ENCODE assay signal across 31 cellular contexts in the genomic region with DNA sequence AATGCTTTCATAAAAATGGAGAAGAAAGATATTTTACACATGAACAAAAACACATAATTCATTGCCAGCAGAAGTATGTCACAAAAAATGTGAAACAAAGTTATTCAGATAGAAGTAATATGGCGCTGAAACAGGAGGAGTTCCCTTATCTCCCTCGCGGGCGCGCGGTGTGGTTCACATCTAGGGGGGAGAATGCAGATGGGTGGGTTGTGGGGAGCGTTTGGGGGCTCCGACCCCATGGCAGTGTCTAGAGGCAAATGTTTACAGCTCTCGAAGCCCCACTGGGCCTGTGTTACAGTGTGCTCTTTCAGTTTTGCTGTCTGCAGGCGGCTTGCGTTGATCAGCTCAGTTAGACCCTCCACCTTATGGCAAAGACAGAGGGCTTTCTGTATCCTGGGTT. TPM values are rescaled to one million over a fixed set of nuclear protein-coding genes. Genes with fewer than 3 reads are reported as not detected.
"Had no signal": no experiment of that assay in that cellular context is flagged by ENCODE, and none has a peak within 500 bp of the region (broad histone marks: within the 10 kb centered on the region; RNA-seq: fewer than 3 reads in every experiment).

No MANE protein-coding gene starts in this region.

- H3K4me3 Mint-ChIP-seq: dendritic cell treated with granulocyte-macrophage colony-stimulating factor and Interleukin-4, amounts not matched to agents 40 ng/mL and 50 ng/mL, for 4 days; effector memory CD8-positive, alpha-beta T cell; endodermal cell; mesothelial cell of epicardium had no signal

- H3K4me1 ChIP-seq: colonic mucosa, esophagus squamous epithelium, gastrocnemius medialis, heart right ventricle, left lung, lower lobe of right lung had no signal

- DNase-seq: colonic mucosa; cortex of kidney; effector CD8-positive, alpha-beta T cell; effector memory CD8-positive, alpha-beta T cell; endodermal cell; erythroblast; esophagus squamous epithelium; foreskin fibroblast; foreskin melanocyte; gastrocnemius medialis; glutamatergic neuron; head of caudate nucleus; heart right ventricle; hippocampal formation; left cardiac atrium; left ventricle myocardium superior; lower lobe of right lung; mesenchymal stem cell; mucosa of descending colon had no signal

- ATAC-seq: effector memory CD8-positive, alpha-beta T cell; esophagus mucosa; gastrocnemius medialis; heart right ventricle; left cardiac atrium; left lung; left ventricle myocardium superior; lower lobe of right lung; mucosa of descending colon had no signal

- H3K36me3 Mint-ChIP-seq: mesothelial cell of epicardium had no signal

- H3K27me3 Mint-ChIP-seq: dendritic cell treated with granulocyte-macrophage colony-stimulating factor and Interleukin-4, amounts not matched to agents 40 ng/mL and 50 ng/mL, for 4 days; effector memory CD8-positive, alpha-beta T cell had no signal

- H3K4me3 ChIP-seq: colonic mucosa, esophagus squamous epithelium, gastrocnemius medialis, heart right ventricle, left lung, lower lobe of right lung, mucosa of descending colon had no signal

- H3K27ac ChIP-seq: colonic mucosa, epithelial cell of prostate, esophagus squamous epithelium, gastrocnemius medialis, heart right ventricle, left lung, lower lobe of right lung had no signal

- FAIRE-seq: endometrium, islet of Langerhans, keratinocyte had no signal

- H3K27me3 ChIP-seq: colonic mucosa, esophagus squamous epithelium, gastrocnemius medialis, heart right ventricle, left lung had no signal

- H3K9me3 ChIP-seq: colonic mucosa, esophagus squamous epithelium, gastrocnemius medialis, lower lobe of right lung, mucosa of descending colon had no signal

- H3K36me3 ChIP-seq: colonic mucosa, esophagus squamous epithelium, gastrocnemius medialis, heart right ventricle, left lung, lower lobe of right lung had no signal

- H3K27ac Mint-ChIP-seq: dendritic cell treated with granulocyte-macrophage colony-stimulating factor and Interleukin-4, amounts not matched to agents 40 ng/mL and 50 ng/mL, for 4 days; effector memory CD8-positive, alpha-beta T cell; endodermal cell; mesothelial cell of epicardium had no signal

- H3K4me1 Mint-ChIP-seq: endodermal cell, mesothelial cell of epicardium had no signal

- H3K9me3 Mint-ChIP-seq: effector memory CD8-positive, alpha-beta T cell; endodermal cell had no signal

RNA-seq across cellular contexts. Expression of gene HTR1F, which starts 31.2 kb away (rescaled TPM):
- total RNA-seq: chondrocyte, dermis microvascular lymphatic vessel endothelial cell, esophagus mucosa, kidney epithelial cell, lung microvascular endothelial cell, mesothelial cell of epicardium had no signal
- polyA plus RNA-seq: keratinocyte had no signal
